ENCODE assay signal across 12 cellular contexts in genomic region chr1:11787804-11788436, GRCh38. TPM values are rescaled to one million over a fixed set of nuclear protein-coding genes. Genes with fewer than 3 reads are reported as not detected.
DNase-seq lines count a peak whose midpoint lies in the region; ATAC-seq and TF ChIP-seq lines count a peak whose summit lies in the region.
"Had no signal": no experiment of that assay in that cellular context is flagged by ENCODE, and none has a peak within 500 bp of the region (broad histone marks: within the 10 kb centered on the region; RNA-seq: fewer than 3 reads in every experiment).

No MANE protein-coding gene starts in this region.

- peaks cover 15% of the 10 kb centered on the region for H3K36me3 ChIP-seq in mesodermal cell (ENCODE audit: control insufficient read depth, insufficient read depth, low read length)

- H3K36me3 Mint-ChIP-seq in HFFc6 (ENCODE audit: low read depth) = peaks cover 7% of the 10 kb centered on the region; the same call in 1 of the 2 replicates
- H3K36me3 Mint-ChIP-seq in stimulated activated naive B cell treated with anti-CD40 and anti-IgM and Interleukin-4, amounts not matched to agents 10 μg/mL and 1 μg/mL and 100 μg/mL, for 72 hours = peaks cover 29% of the 10 kb centered on the region in 2 donors
- peaks cover 8% of the 10 kb centered on the region for H3K36me3 Mint-ChIP-seq in T-helper 17 cell (ENCODE audit: low read depth)

- H3K9me3 Mint-ChIP-seq in HFFc6 = no peaks in the 10 kb centered on the region
- no peaks in the 10 kb centered on the region for H3K9me3 Mint-ChIP-seq in stimulated activated naive B cell treated with anti-CD40 and anti-IgM and Interleukin-4, amounts not matched to agents 10 μg/mL and 1 μg/mL and 100 μg/mL, for 72 hours

- H3K4me1 Mint-ChIP-seq in HFFc6 (ENCODE audit: low read depth) (peaks cover 33% of the 10 kb centered on the region), T-helper 17 cell (peaks cover 2% of the 10 kb centered on the region)
- H3K4me1 Mint-ChIP-seq in stimulated activated naive B cell treated with anti-CD40 and anti-IgM and Interleukin-4, amounts not matched to agents 10 μg/mL and 1 μg/mL and 100 μg/mL, for 72 hours = peaks cover 30 to 69% of the 10 kb centered on the region in 2 donors

- H3K27ac Mint-ChIP-seq in HFFc6 (peak overlapping the region; percentile 65), T-helper 17 cell (no peak overlapping the region)
- peak overlapping the region; percentile 86 for H3K27ac Mint-ChIP-seq in stimulated activated naive B cell treated with anti-CD40 and anti-IgM and Interleukin-4, amounts not matched to agents 10 μg/mL and 1 μg/mL and 100 μg/mL, for 72 hours

- H3K4me3 Mint-ChIP-seq in HFFc6 (no peak overlapping the region), T-helper 17 cell (no peak overlapping the region)
- H3K4me3 Mint-ChIP-seq in stimulated activated naive B cell treated with anti-CD40 and anti-IgM and Interleukin-4, amounts not matched to agents 10 μg/mL and 1 μg/mL and 100 μg/mL, for 72 hours = no peak overlapping the region

- ATAC-seq in stimulated activated naive B cell treated with anti-CD40 and anti-IgM and Interleukin-4, amounts not matched to agents 10 μg/mL and 1 μg/mL and 100 μg/mL, for 72 hours (replicated peaks) = no peak
- no peak for ATAC-seq in GM21360 (IDR thresholded peaks at IDR 0.05; ENCODE audit: unreplicated experiment)
- ATAC-seq in T-helper 17 cell = no peak

- H3K4me1 ChIP-seq in mesodermal cell (ENCODE audit: control insufficient read depth, insufficient read depth, low read length, poor library complexity, severe bottlenecking) = peaks cover 35% of the 10 kb centered on the region

- H3K27me3 Mint-ChIP-seq in HFFc6 (ENCODE audit: insufficient read depth) (no peaks in the 10 kb centered on the region; the same call in 1 of the 2 replicates), T-helper 17 cell (no peaks in the 10 kb centered on the region)
- no peaks in the 10 kb centered on the region for H3K27me3 Mint-ChIP-seq in stimulated activated naive B cell treated with anti-CD40 and anti-IgM and Interleukin-4, amounts not matched to agents 10 μg/mL and 1 μg/mL and 100 μg/mL, for 72 hours

- H3K4me3 ChIP-seq in dorsolateral prefrontal cortex (peak overlapping the region in 1 of 59 donors; percentile 3), mesodermal cell (ENCODE audit: extremely low read depth, insufficient read depth, low read length, poor library complexity, severe bottlenecking) (no peak overlapping the region)

- no peaks in the 10 kb centered on the region for H3K9me3 ChIP-seq in mesodermal cell (ENCODE audit: control insufficient read depth, low read length)
- H3K9me3 ChIP-seq in T-helper 17 cell (ENCODE audit: control insufficient read depth, low read length, poor library complexity, severe bottlenecking) = no peaks in the 10 kb centered on the region

- WGBS in mesodermal cell (ENCODE audit: insufficient coverage in 2 of 2), 2 experiments = 75 to 87% methylated on average over 8 to 14 of the region's 14 CpGs

- TF ChIP-seq CTCF in HFFc6 (IDR thresholded peaks at IDR 0.05) (no peak), dorsolateral prefrontal cortex (IDR thresholded peaks at IDR 0.05 in 54 of 56, conservative IDR thresholded peaks at IDR 0.05 in 2 of 56; ENCODE audit: low read depth in 1 of 56, partially characterized antibody in 56 of 56) (no peak)

- DNase-seq in HFFc6 = no peak
- no peak for DNase-seq in dorsolateral prefrontal cortex
- DNase-seq in stimulated activated naive B cell treated with anti-CD40 and anti-IgM and Interleukin-4, amounts not matched to agents 10 μg/mL and 1 μg/mL and 100 μg/mL, for 72 hours = no peak
- no peak for DNase-seq in T-helper 17 cell
- no peak for DNase-seq in T-helper 2 cell
- no peak for DNase-seq in activated T-cell treated with anti-CD3 and anti-CD28 coated beads, Interleukin-2, amount 50 U/mL, for 1 hour
- DNase-seq: central memory CD4-positive, alpha-beta T cell; foreskin melanocyte; NCI-H2171 had no signal

- H3K27me3 ChIP-seq in dorsolateral prefrontal cortex = no peaks in the 10 kb centered on the region

- H3K27ac ChIP-seq in dorsolateral prefrontal cortex = peak overlapping the region in 52 of 59 donors; percentile 14 to 98 (median 88)
- H3K27ac ChIP-seq in mesodermal cell (ENCODE audit: low read depth, low read length, severe bottlenecking) = peak overlapping the region; percentile 79

- intact Hi-C loops in dorsolateral prefrontal cortex (cut with DNase I) = no loop called here

RNA-seq across cellular contexts. Expression of gene MTHFR, which starts 17.8 kb away (rescaled TPM):
- 10 to 100 TPM in 5 of 6 experiments, 1 to 10 TPM in 1; 9.4 to 11.7 (median 10.5) TPM for total RNA-seq in HFFc6 (2021; fragmentation: NEBNext Ultra II Directional; extraction: Animal tissue kit (Norgen Biotek cat#: 25700))
- 10 to 100 TPM; 31.4 to 70.6 (median 41.5) TPM for total RNA-seq in dorsolateral prefrontal cortex
- polyA plus RNA-seq in mesodermal cell (2013, experiment 1 of 2) = 8.8 TPM
- 8.8 TPM for polyA plus RNA-seq in mesodermal cell (2013, experiment 2 of 2)
- total RNA-seq in T-helper 17 cell = 10 to 100 TPM; 31.5 to 35.1 TPM

RNA-seq across cellular contexts. Expression of gene CLCN6, which starts 18.1 kb away (rescaled TPM):
- 1 to 10 TPM; 6.2 to 8.3 (median 7.9) TPM for total RNA-seq in HFFc6 (2021; fragmentation: NEBNext Ultra II Directional; extraction: Animal tissue kit (Norgen Biotek cat#: 25700))
- total RNA-seq in dorsolateral prefrontal cortex = 10 to 100 TPM; 51.7 to 92.9 (median 69.7) TPM
- polyA plus RNA-seq in mesodermal cell (2013, experiment 1 of 2) = 37.3 TPM
- 30.5 TPM for polyA plus RNA-seq in mesodermal cell (2013, experiment 2 of 2)
- total RNA-seq in T-helper 17 cell = 10 to 100 TPM; 11.7 to 13.8 TPM

RNA-seq across cellular contexts. Expression of gene C1orf167, which starts 25.9 kb away (rescaled TPM):
- total RNA-seq in HFFc6 (2021; fragmentation: NEBNext Ultra II Directional; extraction: Animal tissue kit (Norgen Biotek cat#: 25700)) = under 1 TPM in 4 of 6 experiments, not detected in 2; 0.23 to 0.59 (median 0.38) TPM
- total RNA-seq in dorsolateral prefrontal cortex = 1 to 10 TPM in 2 of 120 experiments, under 1 TPM in 23, not detected in 95; 0.14 to 1.8 (median 0.57) TPM
- polyA plus RNA-seq in mesodermal cell (2013, experiment 1 of 2) = 0.37 TPM
- polyA plus RNA-seq in mesodermal cell (2013, experiment 2 of 2) = 0.46 TPM
- total RNA-seq in T-helper 17 cell = under 1 TPM in 1 of 2 donors, not detected in 1; 0.13 TPM

RNA-seq across cellular contexts. Expression of gene AGTRAP, which starts 52.0 kb away (rescaled TPM):
- 10 to 100 TPM; 31.4 to 41.4 (median 33.6) TPM for total RNA-seq in HFFc6 (2021; fragmentation: NEBNext Ultra II Directional; extraction: Animal tissue kit (Norgen Biotek cat#: 25700))
- total RNA-seq in dorsolateral prefrontal cortex (10 to 100 TPM in 113 of 120 experiments, 1 to 10 TPM in 7; 5.0 to 40.1 (median 15.7) TPM), T-helper 17 cell (10 to 100 TPM; 19.2 to 22.5 TPM)
- polyA plus RNA-seq in mesodermal cell (2013, experiment 1 of 2) = 46.7 TPM
- 37.3 TPM for polyA plus RNA-seq in mesodermal cell (2013, experiment 2 of 2)

RNA-seq across cellular contexts. Expression of gene NPPA, which starts 59.7 kb away (rescaled TPM):
- total RNA-seq in HFFc6 (2021; fragmentation: NEBNext Ultra II Directional; extraction: Animal tissue kit (Norgen Biotek cat#: 25700)) = not detected
- total RNA-seq in dorsolateral prefrontal cortex (1 to 10 TPM in 97 of 120 experiments, under 1 TPM in 14, not detected in 9; 0.58 to 9.9 (median 1.9) TPM), T-helper 17 cell (not detected)
- polyA plus RNA-seq in mesodermal cell (2013, experiment 1 of 2) = 0.74 TPM
- 0.40 TPM for polyA plus RNA-seq in mesodermal cell (2013, experiment 2 of 2)
- polyA plus RNA-seq: BJ had no signal
